Comparison of ENCODE assay signal across 24 cellular contexts in genomic region chr18:45325791-45326190, GRCh38.
"Had no signal": no experiment of that assay in that cellular context is flagged by ENCODE, and none has a peak within 500 bp of the region (broad histone marks: within the 10 kb centered on the region; RNA-seq: fewer than 3 reads in every experiment).

No MANE protein-coding gene starts in this region.

- H3K27me3 ChIP-seq: ascending aorta, gastroesophageal sphincter, heart left ventricle, right atrium auricular region, stomach, testis, upper lobe of left lung had no signal

- H3K36me3 Mint-ChIP-seq: activated naive CD4-positive, alpha-beta T cell treated with anti-CD3 and anti-CD28 coated beads, Interleukin-2, amount 50 U/mL, for 24 hours had no signal

- H3K27ac Mint-ChIP-seq: activated naive CD4-positive, alpha-beta T cell treated with anti-CD3 and anti-CD28 coated beads, Interleukin-2, amount 50 U/mL, for 24 hours; activated T-cell treated with anti-CD3 and anti-CD28 coated beads, Interleukin-2, amount 50 U/mL, for 72 hours had no signal

- H3K4me3 ChIP-seq: ascending aorta, gastroesophageal sphincter, heart left ventricle, right atrium auricular region, stomach, testis, upper lobe of left lung had no signal

- H3K9me3 Mint-ChIP-seq: activated naive CD4-positive, alpha-beta T cell treated with anti-CD3 and anti-CD28 coated beads, Interleukin-2, amount 50 U/mL, for 24 hours had no signal

- H3K9me3 ChIP-seq: ascending aorta, gastroesophageal sphincter, heart left ventricle, right atrium auricular region, stomach, testis, upper lobe of left lung had no signal

- H3K4me1 Mint-ChIP-seq: activated naive CD4-positive, alpha-beta T cell treated with anti-CD3 and anti-CD28 coated beads, Interleukin-2, amount 50 U/mL, for 24 hours had no signal

- H3K4me3 Mint-ChIP-seq: activated naive CD4-positive, alpha-beta T cell treated with anti-CD3 and anti-CD28 coated beads, Interleukin-2, amount 50 U/mL, for 24 hours; activated T-cell treated with anti-CD3 and anti-CD28 coated beads, Interleukin-2, amount 50 U/mL, for 72 hours had no signal

- DNase-seq: activated CD4-positive, CD25-positive, alpha-beta regulatory T cell treated with anti-CD3 and anti-CD28 coated beads, Interleukin-2, amount 50 U/mL, for 72 hours; activated CD8-positive, alpha-beta memory T cell treated with anti-CD3 and anti-CD28 coated beads for 24 hours; activated CD8-positive, alpha-beta memory T cell treated with anti-CD3 and anti-CD28 coated beads, Interleukin-2, amount 50 U/mL, for 48 hours; activated effector memory CD4-positive, alpha-beta T cell treated with anti-CD3 and anti-CD28 coated beads, Interleukin-2, amount 50 U/mL, for 16 hours; activated T-cell treated with anti-CD3 and anti-CD28 coated beads, Interleukin-2, amount 50 U/mL, for 72 hours; cerebellar nuclear complex; cortex of kidney; effector CD4-positive, alpha-beta T cell; heart left ventricle; left colon; posterior cingulate gyrus; small intestine; stimulated activated CD4-positive, alpha-beta T cell treated with anti-CD3 and anti-CD28 coated beads, Interleukin-15, amount 100 ng/mL, for 24 hours; stimulated activated CD4-positive, alpha-beta T cell treated with anti-CD3 and anti-CD28 coated beads, Interleukin-2, amount 100 ng/mL, for 48 hours; stomach; SW 1271; T-helper 2 cell; testis; upper lobe of left lung had no signal

- H3K27ac ChIP-seq: heart left ventricle, stomach, testis, VCaP had no signal

- H3K36me3 ChIP-seq: ascending aorta, gastroesophageal sphincter, heart left ventricle, right atrium auricular region, stomach, upper lobe of left lung had no signal
